ENCODE assay signal across 28 cellular contexts in genomic region chr10:29772403-29772802, GRCh38.
DNase-seq lines count a peak whose midpoint lies in the region; ATAC-seq, FAIRE-seq and TF ChIP-seq lines count a peak whose summit lies in the region.
"Had no signal": no experiment of that assay in that cellular context is flagged by ENCODE, and none has a peak within 500 bp of the region (broad histone marks: within the 10 kb centered on the region; RNA-seq: fewer than 3 reads in every experiment).

No MANE protein-coding gene starts in this region.

- no peak overlapping the region for H3K23ac ChIP-seq in H1 (ENCODE audit: insufficient read length)

- H2BK20ac ChIP-seq in H1 (ENCODE audit: low read length): no peak overlapping the region

- TF ChIP-seq RAD21 in H1 (IDR thresholded peaks at IDR 0.05 in 1 of 2, conservative IDR thresholded peaks at IDR 0.05 in 1 of 2; ENCODE audit: low read depth in 2 of 2, low read length in 2 of 2): no peak

- H3K4me1 ChIP-seq in BLaER1: peaks cover 22% of the 10 kb centered on the region
- H3K4me1 ChIP-seq in H1 (replicated peaks in 1 of 4; ENCODE audit: control insufficient read depth in 3 of 4, insufficient read depth in 4 of 4, low read length in 3 of 4): no peaks in the 10 kb centered on the region
- H3K4me1 ChIP-seq: left ventricle myocardium inferior, uterus had no signal

- H3K79me1 ChIP-seq in H1 (ENCODE audit: low read depth, low read length): no peaks in the 10 kb centered on the region

- no peak overlapping the region for H2BK120ac ChIP-seq in H1 (replicated peaks; ENCODE audit: low read depth, low read length)

- H3K36me3 ChIP-seq in BLaER1 (no peaks in the 10 kb centered on the region), H1 (ENCODE audit: control insufficient read depth in 2 of 4, insufficient read depth in 4 of 4, low read length in 3 of 4) (no peaks in the 10 kb centered on the region)
- H3K36me3 ChIP-seq: gastrocnemius medialis, left ventricle myocardium inferior, thoracic aorta, uterus had no signal

- H3K27ac ChIP-seq in BLaER1: no peak overlapping the region
- no peak overlapping the region for H3K27ac ChIP-seq in H1 (ENCODE audit: low read depth, low read length)
- H3K27ac ChIP-seq: C4-2B, gastrocnemius medialis, left ventricle myocardium inferior, thoracic aorta, uterus had no signal

- H3K14ac ChIP-seq in H1 (ENCODE audit: insufficient read length): no peak overlapping the region

- H3K9ac ChIP-seq in BLaER1: no peak overlapping the region
- H3K9ac ChIP-seq in H1 (replicated peaks in 1 of 4; ENCODE audit: extremely low read depth in 1 of 4, low read depth in 3 of 4, low read length in 3 of 4): no peak overlapping the region

- H4K91ac ChIP-seq in H1 (replicated peaks; ENCODE audit: insufficient read length, low read length): no peak overlapping the region

- no peak overlapping the region for H3K18ac ChIP-seq in H1 (ENCODE audit: extremely low read depth, low read length)

- H3K23me2 ChIP-seq in H1 (ENCODE audit: low read depth, low read length): no peaks in the 10 kb centered on the region

- FAIRE-seq in GM12891 (lab: Jason Lieb, UNC) (no peak), H1 (lab: Jason Lieb, UNC) (no peak)
- FAIRE-seq: K562, TTC549 had no signal

- H3K9me3 ChIP-seq in BLaER1: no peaks in the 10 kb centered on the region
- H3K9me3 ChIP-seq in H1 (ENCODE audit: insufficient read depth in 2 of 2, low read depth in 1 of 2, low read length in 1 of 2): peaks cover 0 to 3% of the 10 kb centered on the region in 2 experiments; a peak in 1 of 4 replicates
- H3K9me3 ChIP-seq: gastrocnemius medialis, left ventricle myocardium inferior, thoracic aorta, uterus had no signal

- no peak overlapping the region for H3K56ac ChIP-seq in H1 (replicated peaks; ENCODE audit: insufficient read length, low read depth, low read length)

- 87% methylated on average over 5 of the region's 5 CpGs; no CpG with 5 or more reads in 1 of the 2 experiments for WGBS in H1 (ENCODE audit: extremely low coverage in 1 of 2, insufficient coverage in 1 of 2, insufficient read length in 1 of 2, insufficient replicate concordance in 2 of 2, low coverage in 1 of 2, low lambda C conversion rate in 2 of 2, missing lambda C conversion rate in 1 of 2), 2 experiments

- H3K4me2 ChIP-seq in BLaER1 (peak overlapping the region; percentile 44), H1 (ENCODE audit: insufficient read depth in 1 of 2, low read depth in 2 of 2, low read length in 2 of 2) (no peak overlapping the region)

- no peak for TF ChIP-seq POLR2A in GM12891 (IDR thresholded peaks at IDR 0.05; ENCODE audit: low read depth, low read length)
- TF ChIP-seq POLR2A in H1 (IDR thresholded peaks at IDR 0.05; ENCODE audit: control extremely low read depth in 1 of 2, low read depth in 2 of 2, low read length in 2 of 2): no peak

- no peak overlapping the region for H4K5ac ChIP-seq in H1 (ENCODE audit: insufficient read length, low read depth, low read length)

- POLR2A ChIA-PET in H1 (lab: Charles Lee; ENCODE audit: partially characterized antibody): no interaction called here

- H2BK12ac ChIP-seq in H1 (ENCODE audit: low read depth, low read length): no peak overlapping the region

- in situ Hi-C loops in KBM-7 (cut with MboI; ENCODE audit: low pct_unique_long_range_greater_than_20kb, low sequenced_read_pairs): no loop called here

- H2AK5ac ChIP-seq in H1 (ENCODE audit: low read depth, low read length): no peak overlapping the region

- no peak overlapping the region for H2BK5ac ChIP-seq in H1 (ENCODE audit: low read depth, low read length)

- H2BK15ac ChIP-seq in H1 (ENCODE audit: low read length): no peak overlapping the region

- no peak overlapping the region for H2AFZ ChIP-seq in H1 (ENCODE audit: low read length)

- DNase-seq in GM12891 (ENCODE audit: insufficient read length, low spot score): no peak
- DNase-seq in KBM-7: peak; percentile 26
- no peak for DNase-seq in H1 (ENCODE audit: low read depth in 1 of 2, low spot score in 2 of 2)
- DNase-seq in H4 (ENCODE audit: low spot score): no peak
- no peak for DNase-seq in HCEC 1CT
- no peak for DNase-seq in SW 1271 (lab: John Stamatoyannopoulos, UW)
- DNase-seq: activated CD4-positive, CD25-positive, alpha-beta regulatory T cell treated with anti-CD3 and anti-CD28 coated beads, Interleukin-2, amount 50 U/mL, for 72 hours; activated CD8-positive, alpha-beta T cell treated with anti-CD3 and anti-CD28 coated beads, Interleukin-2, amount 10 ng/mL, durations not matched to agents 7 days and 5 days; activated gamma-delta T cell; activated T-cell treated with anti-CD3 and anti-CD28 coated beads for 4 hours; amniotic stem cell; cortex of kidney; gastrocnemius medialis; hypothalamus; left ventricle myocardium inferior; natural killer cell; NCI-H1436 treated with DMSO at 0.1 percent for 48 hours; NCI-H2107; NCI-H446 treated with DMSO at 0.1 percent for 48 hours; SIG-M5; stimulated activated CD4-positive, alpha-beta T cell treated with anti-CD3 and anti-CD28 coated beads, Interleukin-2, amount 100 ng/mL, for 48 hours; uterus had no signal

- peak overlapping the region; percentile 21; the same call in 1 of the 2 replicates for H4K8ac ChIP-seq in H1 (ENCODE audit: extremely low read depth, insufficient read depth, low read length)

- H3K79me2 ChIP-seq in H1 (ENCODE audit: control insufficient read depth in 1 of 2, insufficient read depth in 2 of 2, low read length in 2 of 2): no peaks in the 10 kb centered on the region

- no peak for ATAC-seq in HG03039 (IDR thresholded peaks at IDR 0.05; ENCODE audit: unreplicated experiment)
- ATAC-seq: activated CD8-positive, alpha-beta T cell treated with anti-CD3 and anti-CD28 coated beads, Interleukin-2, amount 10 ng/mL, durations not matched to agents 7 days and 5 days; gastrocnemius medialis; K562; natural killer cell had no signal

- CTCF ChIA-PET in H1 (lab: Charles Lee; ENCODE audit: partially characterized antibody): interaction anchor here (0.6 kb wide), 1 partner anchor 9 kb away, joined by 3 read pairs; no protein-coding TSS in a partner anchor

- H3K27me3 ChIP-seq in BLaER1: no peaks in the 10 kb centered on the region
- no peaks in the 10 kb centered on the region for H3K27me3 ChIP-seq in H1 (replicated peaks in 1 of 4; ENCODE audit: control insufficient read depth in 3 of 4, extremely low read depth in 1 of 4, insufficient read depth in 3 of 4, low read length in 3 of 4)
- H3K27me3 ChIP-seq: gastrocnemius medialis, uterus had no signal

- no peak overlapping the region for H3K4me3 ChIP-seq in BLaER1
- no peak overlapping the region for H3K4me3 ChIP-seq in H1 (ENCODE audit: extremely low read depth in 1 of 4, insufficient read depth in 2 of 4, low read depth in 3 of 4, low read length in 4 of 4)
- H3K4me3 ChIP-seq: gastrocnemius medialis, K562, left ventricle myocardium inferior, thoracic aorta, uterus had no signal

- no peaks in the 10 kb centered on the region for H4K20me1 ChIP-seq in BLaER1
- H4K20me1 ChIP-seq in H1 (replicated peaks in 1 of 2; ENCODE audit: control insufficient read depth in 1 of 2, insufficient read depth in 2 of 2, low read length in 2 of 2): no peaks in the 10 kb centered on the region

- TF ChIP-seq CTCF in H1 (IDR thresholded peaks at IDR 0.05; ENCODE audit: control extremely low read depth in 1 of 3, insufficient read depth in 1 of 3, low read depth in 1 of 3, low read length in 3 of 3): no peak

- TF ChIP-seq EP300 in H1 (IDR thresholded peaks at IDR 0.05; ENCODE audit: borderline replicate concordance in 1 of 2, low read depth in 2 of 2, low read length in 2 of 2): no peak

- H3K4ac ChIP-seq in H1 (replicated peaks; ENCODE audit: insufficient read length, low read depth, low read length): no peak overlapping the region

TF ChIP-seq in GM12891, 5 proteins besides CTCF, POLR2A, EP300 and RAD21:
- no peak for TF ChIP-seq PAX5 (IDR thresholded peaks at IDR 0.05; ENCODE audit: insufficient read depth, low read length, severe bottlenecking)
- 0 out of 2 replicates have a peak, but pooled peaks have one; percentile 6 for TF ChIP-seq SPI1 (IDR thresholded peaks at IDR 0.05; ENCODE audit: low read depth, low read length)
- TF ChIP-seq POU2F2 (IDR thresholded peaks at IDR 0.05; ENCODE audit: low read depth, low read length): no peak

TF ChIP-seq in H1, 55 proteins besides CTCF, POLR2A, EP300 and RAD21:
- TF ChIP-seq, protein P1, sequence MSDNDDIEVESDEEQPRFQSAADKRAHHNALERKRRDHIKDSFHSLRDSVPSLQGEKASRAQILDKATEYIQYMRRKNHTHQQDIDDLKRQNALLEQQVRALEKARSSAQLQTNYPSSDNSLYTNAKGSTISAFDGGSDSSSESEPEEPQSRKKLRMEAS (IDR thresholded peaks at IDR 0.05): no peak
- no peak for TF ChIP-seq CHD2 (IDR thresholded peaks at IDR 0.05; ENCODE audit: low read length)
- TF ChIP-seq GABPA (IDR thresholded peaks at IDR 0.05; ENCODE audit: borderline replicate concordance, insufficient read depth, low read length): no peak
